27 cellular contexts compared by ENCODE assay signal in the genomic region with DNA sequence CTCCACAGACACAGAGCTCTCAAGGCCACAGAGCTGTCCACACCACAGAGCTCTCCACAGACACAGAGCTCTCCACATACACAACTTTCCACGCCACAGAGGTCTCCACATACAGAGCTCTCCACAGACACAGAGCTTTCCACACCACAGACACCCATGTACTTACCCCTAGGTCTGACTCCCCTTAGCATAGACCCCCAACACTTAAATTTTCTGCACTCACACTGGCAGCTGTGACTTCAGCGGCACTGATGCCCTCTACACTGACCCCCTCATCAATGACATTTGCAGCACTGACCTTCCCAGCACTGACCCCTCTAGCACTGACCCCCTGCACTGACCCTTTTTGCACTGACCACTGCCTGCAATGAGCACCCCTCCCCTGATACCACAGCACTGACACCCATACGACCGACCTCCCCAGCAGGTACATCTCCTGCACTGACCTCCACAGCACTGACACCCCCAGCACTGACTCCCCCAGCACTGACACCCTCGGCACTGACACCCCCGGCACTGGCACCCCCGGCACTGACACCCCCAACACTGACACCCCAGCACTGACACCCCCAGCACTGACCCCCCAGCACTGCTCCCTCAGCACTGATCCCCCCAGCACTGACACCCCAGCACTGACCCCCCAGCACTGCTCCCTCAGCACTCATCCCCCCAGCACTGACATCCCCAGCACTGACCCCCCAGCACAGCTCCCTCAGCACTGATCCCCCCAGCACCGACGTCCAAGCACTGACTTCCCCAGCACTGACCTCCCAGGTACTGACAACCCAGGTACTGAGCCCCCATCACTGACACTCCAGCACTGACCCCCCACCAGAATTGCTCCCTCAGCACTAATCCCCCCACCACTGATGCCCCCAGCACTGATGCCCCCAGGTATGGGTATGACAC. TPM values are rescaled to one million over a fixed set of nuclear protein-coding genes. Genes with fewer than 3 reads are reported as not detected.
DNase-seq lines count a peak whose midpoint lies in the region; ATAC-seq and TF ChIP-seq lines count a peak whose summit lies in the region.
"Had no signal": no experiment of that assay in that cellular context is flagged by ENCODE, and none has a peak within 500 bp of the region (broad histone marks: within the 10 kb centered on the region; RNA-seq: fewer than 3 reads in every experiment).

No MANE protein-coding gene starts in this region.

- H3K79me2 ChIP-seq in mesendoderm (ENCODE audit: control insufficient read depth, insufficient read depth, low read length), result no peaks in the 10 kb centered on the region

- H3K4me3 ChIP-seq in mesendoderm (ENCODE audit: low read length), result no peak overlapping the region
- H3K4me3 ChIP-seq: GM23248, heart right ventricle, mucosa of descending colon, SJCRH30, smooth muscle cell, tibial nerve had no signal

- peak overlapping the region; percentile 66 for H3K23ac ChIP-seq in mesendoderm (ENCODE audit: low read length)

- TF ChIP-seq CTCF in type B pancreatic cell (conservative IDR thresholded peaks at IDR 0.05), result no peak

- H3K4me3 Mint-ChIP-seq in type B pancreatic cell, result no peak overlapping the region
- H3K4me3 Mint-ChIP-seq: activated naive CD4-positive, alpha-beta T cell treated with anti-CD3 and anti-CD28 coated beads, Interleukin-2, amount 10 ng/mL, durations not matched to agents 7 days and 5 days; activated T-cell treated with anti-CD3 and anti-CD28 coated beads, Interleukin-2, amount 50 U/mL, for 4 hours; B cell; T-helper 1 cell treated with Interleukin-12 subunit alpha and Interleukin-12 subunit beta and Interleukin-4 antibody, amounts not matched to agents 30 μg/mL and 1 μg/mL, for 36 hours had no signal

- H3K9me3 Mint-ChIP-seq in type B pancreatic cell, result no peaks in the 10 kb centered on the region
- H3K9me3 Mint-ChIP-seq: activated T-cell treated with anti-CD3 and anti-CD28 coated beads, Interleukin-2, amount 50 U/mL, for 4 hours had no signal

- no peak overlapping the region for H4K5ac ChIP-seq in mesendoderm (ENCODE audit: low read length)

- no peak overlapping the region for H2BK120ac ChIP-seq in mesendoderm (ENCODE audit: low read depth, low read length)

- H2BK15ac ChIP-seq in mesendoderm (replicated peaks; ENCODE audit: low read depth), result no peak overlapping the region

- ATAC-seq in HG02642 (IDR thresholded peaks at IDR 0.05; ENCODE audit: poor library complexity, unreplicated experiment), result no peak
- ATAC-seq: activated T-cell treated with anti-CD3 and anti-CD28 coated beads, Interleukin-2, amount 50 U/mL, for 4 hours; heart right ventricle; left colon; mucosa of descending colon; stimulated activated naive CD8-positive, alpha-beta T cell treated with anti-CD3 and anti-CD28 coated beads, Interleukin-15, Interleukin-2, amounts not matched to agents 100 U/mL and 50 U/mL, for 24 hours had no signal

- H3K4ac ChIP-seq in mesendoderm (ENCODE audit: low read depth, low read length), result no peak overlapping the region

- no peaks in the 10 kb centered on the region for H3K36me3 ChIP-seq in mesendoderm (ENCODE audit: control insufficient read depth, insufficient read depth, low read length)
- H3K36me3 ChIP-seq: heart right ventricle, neutrophil, SJCRH30, tibial nerve had no signal

- no peak overlapping the region for H4K8ac ChIP-seq in mesendoderm (ENCODE audit: low read depth, low read length)

- peaks cover 1% of the 10 kb centered on the region for H3K27me3 ChIP-seq in mesendoderm (ENCODE audit: insufficient read depth, low read length, poor library complexity)
- H3K27me3 ChIP-seq: SJCRH30, tibial nerve had no signal

- peak; percentile 43 for DNase-seq in activated effector memory CD4-positive, alpha-beta T cell treated with anti-CD3 and anti-CD28 coated beads, Interleukin-2, amount 50 U/mL, for 16 hours
- no peak for DNase-seq in activated effector memory CD4-positive, alpha-beta T cell treated with Interleukin-2 at 50 U/mL for 16 hours
- peak; percentile 43 for DNase-seq in activated CD8-positive, alpha-beta memory T cell treated with anti-CD3 and anti-CD28 coated beads, Interleukin-2, amount 50 U/mL, for 48 hours
- DNase-seq in mesendoderm, result no peak
- peak; percentile 36 for DNase-seq in type B pancreatic cell (ENCODE audit: extremely low spot score, unreplicated experiment)
- DNase-seq in NCI-H526 treated with DMSO at 0.1 percent for 48 hours (lab: John Stamatoyannopoulos, UW), result no peak
- DNase-seq in medulla oblongata (ENCODE audit: extremely low spot score), result no peak
- DNase-seq: activated naive CD4-positive, alpha-beta T cell treated with anti-CD3 and anti-CD28 coated beads, Interleukin-2, amount 10 ng/mL, durations not matched to agents 7 days and 5 days; activated T-cell treated with anti-CD3 and anti-CD28 coated beads, Interleukin-2, amount 50 U/mL, for 4 hours; EL; GM23248; heart right ventricle; left colon; mucosa of descending colon; NCI-H1092; NCI-H1930; NCI-H774; OCI-M1; SJCRH30; stimulated activated CD4-positive, alpha-beta T cell treated with anti-CD3 and anti-CD28 coated beads, Interleukin-4, amount 100 ng/mL, for 1 hour; stimulated activated naive CD8-positive, alpha-beta T cell treated with anti-CD3 and anti-CD28 coated beads, Interleukin-15, Interleukin-2, amounts not matched to agents 100 U/mL and 50 U/mL, for 24 hours had no signal

- no peak overlapping the region for H2AK5ac ChIP-seq in mesendoderm (ENCODE audit: low read length)

- H3K9ac ChIP-seq in mesendoderm (ENCODE audit: low read length), result no peak overlapping the region
- H3K9ac ChIP-seq: GM23248 had no signal

- H3K79me1 ChIP-seq in mesendoderm (ENCODE audit: low read length), result no peaks in the 10 kb centered on the region

- no peak overlapping the region for H3K27ac Mint-ChIP-seq in type B pancreatic cell
- H3K27ac Mint-ChIP-seq: activated naive CD4-positive, alpha-beta T cell treated with anti-CD3 and anti-CD28 coated beads, Interleukin-2, amount 10 ng/mL, durations not matched to agents 7 days and 5 days; B cell; T-helper 1 cell treated with Interleukin-12 subunit alpha and Interleukin-12 subunit beta and Interleukin-4 antibody, amounts not matched to agents 30 μg/mL and 1 μg/mL, for 36 hours had no signal

- H3K4me2 ChIP-seq in mesendoderm (ENCODE audit: low read length), result no peak overlapping the region
- H3K4me2 ChIP-seq: smooth muscle cell had no signal

- H3K56ac ChIP-seq in mesendoderm (ENCODE audit: low read length), result no peak overlapping the region

- WGBS in mesendoderm (ENCODE audit: extremely low coverage, insufficient coverage, low lambda C conversion rate), result no CpG with 5 or more reads among the region's 9 CpGs

- H2BK5ac ChIP-seq in mesendoderm (ENCODE audit: low read length), result no peak overlapping the region

- peaks cover 16% of the 10 kb centered on the region for H3K4me1 Mint-ChIP-seq in type B pancreatic cell (ENCODE audit: unreplicated experiment)

- H3K27me3 Mint-ChIP-seq in type B pancreatic cell, result peaks cover 45% of the 10 kb centered on the region

- no peak overlapping the region for H3K27ac ChIP-seq in mesendoderm (ENCODE audit: low read depth, low read length)
- H3K27ac ChIP-seq: GM23248, heart right ventricle, neutrophil, SJCRH30, tibial nerve had no signal

- H3K36me3 Mint-ChIP-seq in type B pancreatic cell, result no peaks in the 10 kb centered on the region
- H3K36me3 Mint-ChIP-seq: activated naive CD4-positive, alpha-beta T cell treated with anti-CD3 and anti-CD28 coated beads, Interleukin-2, amount 10 ng/mL, durations not matched to agents 7 days and 5 days had no signal

- H3K4me1 ChIP-seq in mesendoderm (ENCODE audit: control insufficient read depth, low read depth, low read length), result no peaks in the 10 kb centered on the region
- H3K4me1 ChIP-seq: heart right ventricle, tibial nerve had no signal

- H3K18ac ChIP-seq in mesendoderm (ENCODE audit: low read length), result no peak overlapping the region

RNA-seq across cellular contexts. Expression of gene ERMARD, which starts 56.5 kb away (rescaled TPM):
- polyA plus RNA-seq in mesendoderm (2013, experiment 1 of 2), result 9.5 TPM
- 8.6 TPM for polyA plus RNA-seq in mesendoderm (2013, experiment 2 of 2)
- total RNA-seq in type B pancreatic cell (ENCODE audit: low replicate concordance), result 18.6 and 32.1 TPM in 2 replicates

RNA-seq across cellular contexts. Expression of gene DYNLT2, which starts 56.6 kb away (rescaled TPM):
- polyA plus RNA-seq in mesendoderm (2013, experiment 1 of 2), result 1.8 TPM
- polyA plus RNA-seq in mesendoderm (2013, experiment 2 of 2), result 1.8 TPM
- 2.1 and 2.6 TPM in 2 replicates for total RNA-seq in type B pancreatic cell (ENCODE audit: low replicate concordance)

Comparison
In these comparisons a context has a peak if more than half of its experiments do, and no peak if none do; other contexts are left out.
1. DNase-seq: peak in activated effector memory CD4-positive, alpha-beta T cell treated with anti-CD3 and anti-CD28 coated beads, Interleukin-2, amount 50 U/mL, for 16 hours (single experiment), activated CD8-positive, alpha-beta memory T cell treated with anti-CD3 and anti-CD28 coated beads, Interleukin-2, amount 50 U/mL, for 48 hours (single experiment) and type B pancreatic cell (single experiment); none in activated effector memory CD4-positive, alpha-beta T cell treated with Interleukin-2 at 50 U/mL for 16 hours (single experiment), mesendoderm (single experiment), NCI-H526 treated with DMSO at 0.1 percent for 48 hours (single experiment) and medulla oblongata (single experiment).